In the genomic region with DNA sequence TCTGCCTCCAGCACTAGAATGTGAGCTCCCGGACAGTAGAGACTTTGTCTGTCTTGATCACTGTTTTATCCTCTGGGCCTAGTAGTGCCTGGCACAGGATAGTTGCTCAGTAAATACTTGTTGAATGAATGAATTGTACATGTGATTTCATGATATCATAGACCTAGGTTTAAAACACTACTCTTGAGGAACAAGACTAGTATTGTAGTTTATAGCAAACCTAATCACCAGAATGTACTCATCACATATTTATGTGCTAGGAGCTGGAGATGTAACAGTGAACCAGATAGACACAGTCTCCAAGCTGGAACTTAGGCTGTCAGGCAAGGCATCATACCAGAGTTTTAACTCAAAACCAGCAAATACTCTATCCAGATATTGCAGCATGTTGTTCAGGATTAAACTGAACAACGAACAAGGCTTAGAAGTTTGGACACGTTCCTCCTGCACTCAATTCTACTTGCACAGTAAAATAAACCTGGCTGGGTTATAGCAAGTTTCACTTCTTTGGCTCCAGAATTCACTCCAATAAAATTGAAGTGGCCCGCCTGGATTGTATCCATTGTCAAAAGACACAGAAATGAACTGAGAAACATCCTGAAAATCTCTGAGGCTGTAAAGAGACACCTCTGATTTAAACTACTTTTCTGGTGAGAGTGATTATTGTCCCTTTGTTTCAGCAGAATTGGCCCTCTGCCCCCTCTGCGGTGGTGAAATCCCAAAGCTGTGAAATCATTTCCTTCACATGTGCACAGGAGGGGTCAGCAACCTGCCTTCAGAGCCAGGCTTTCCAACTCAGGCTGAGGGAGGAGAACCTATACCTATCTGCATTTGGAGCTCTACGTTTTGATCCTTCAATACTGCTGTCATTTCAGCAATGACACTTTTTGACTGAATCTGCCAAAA, we compare ENCODE assay signal across 1 cellular context.
TF ChIP-seq lines count a peak whose summit lies in the region.

No MANE protein-coding gene starts in this region.

TF ChIP-seq in Ishikawa, 13 proteins besides CTCF, POLR2A, EP300 and RAD21:
- TF ChIP-seq, protein P1, sequence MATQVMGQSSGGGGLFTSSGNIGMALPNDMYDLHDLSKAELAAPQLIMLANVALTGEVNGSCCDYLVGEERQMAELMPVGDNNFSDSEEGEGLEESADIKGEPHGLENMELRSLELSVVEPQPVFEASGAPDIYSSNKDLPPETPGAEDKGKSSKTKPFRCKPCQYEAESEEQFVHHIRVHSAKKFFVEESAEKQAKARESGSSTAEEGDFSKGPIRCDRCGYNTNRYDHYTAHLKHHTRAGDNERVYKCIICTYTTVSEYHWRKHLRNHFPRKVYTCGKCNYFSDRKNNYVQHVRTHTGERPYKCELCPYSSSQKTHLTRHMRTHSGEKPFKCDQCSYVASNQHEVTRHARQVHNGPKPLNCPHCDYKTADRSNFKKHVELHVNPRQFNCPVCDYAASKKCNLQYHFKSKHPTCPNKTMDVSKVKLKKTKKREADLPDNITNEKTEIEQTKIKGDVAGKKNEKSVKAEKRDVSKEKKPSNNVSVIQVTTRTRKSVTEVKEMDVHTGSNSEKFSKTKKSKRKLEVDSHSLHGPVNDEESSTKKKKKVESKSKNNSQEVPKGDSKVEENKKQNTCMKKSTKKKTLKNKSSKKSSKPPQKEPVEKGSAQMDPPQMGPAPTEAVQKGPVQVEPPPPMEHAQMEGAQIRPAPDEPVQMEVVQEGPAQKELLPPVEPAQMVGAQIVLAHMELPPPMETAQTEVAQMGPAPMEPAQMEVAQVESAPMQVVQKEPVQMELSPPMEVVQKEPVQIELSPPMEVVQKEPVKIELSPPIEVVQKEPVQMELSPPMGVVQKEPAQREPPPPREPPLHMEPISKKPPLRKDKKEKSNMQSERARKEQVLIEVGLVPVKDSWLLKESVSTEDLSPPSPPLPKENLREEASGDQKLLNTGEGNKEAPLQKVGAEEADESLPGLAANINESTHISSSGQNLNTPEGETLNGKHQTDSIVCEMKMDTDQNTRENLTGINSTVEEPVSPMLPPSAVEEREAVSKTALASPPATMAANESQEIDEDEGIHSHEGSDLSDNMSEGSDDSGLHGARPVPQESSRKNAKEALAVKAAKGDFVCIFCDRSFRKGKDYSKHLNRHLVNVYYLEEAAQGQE (IDR thresholded peaks at IDR 0.05; ENCODE audit: low read depth): no peak
- no peak for TF ChIP-seq EGR1 (IDR thresholded peaks at IDR 0.05)
- TF ChIP-seq CREB1 (IDR thresholded peaks at IDR 0.05; ENCODE audit: low read depth): no peak
- no peak for TF ChIP-seq ZBTB7A (IDR thresholded peaks at IDR 0.05; ENCODE audit: low read depth)
- TF ChIP-seq, protein P2, sequence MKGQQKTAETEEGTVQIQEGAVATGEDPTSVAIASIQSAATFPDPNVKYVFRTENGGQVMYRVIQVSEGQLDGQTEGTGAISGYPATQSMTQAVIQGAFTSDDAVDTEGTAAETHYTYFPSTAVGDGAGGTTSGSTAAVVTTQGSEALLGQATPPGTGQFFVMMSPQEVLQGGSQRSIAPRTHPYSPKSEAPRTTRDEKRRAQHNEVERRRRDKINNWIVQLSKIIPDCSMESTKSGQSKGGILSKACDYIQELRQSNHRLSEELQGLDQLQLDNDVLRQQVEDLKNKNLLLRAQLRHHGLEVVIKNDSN (IDR thresholded peaks at IDR 0.05): no peak
- TF ChIP-seq, protein P3, sequence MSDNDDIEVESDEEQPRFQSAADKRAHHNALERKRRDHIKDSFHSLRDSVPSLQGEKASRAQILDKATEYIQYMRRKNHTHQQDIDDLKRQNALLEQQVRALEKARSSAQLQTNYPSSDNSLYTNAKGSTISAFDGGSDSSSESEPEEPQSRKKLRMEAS (IDR thresholded peaks at IDR 0.05): peak; percentile 35; the same call in 1 of the 2 replicates
- peak; percentile 83 for TF ChIP-seq NFIC (IDR thresholded peaks at IDR 0.05)
- no peak for TF ChIP-seq CEBPB (IDR thresholded peaks at IDR 0.05)
- no peak for TF ChIP-seq YY1 (IDR thresholded peaks at IDR 0.05; ENCODE audit: low read depth)
- TF ChIP-seq TAF1 (IDR thresholded peaks at IDR 0.05; ENCODE audit: low read depth): no peak
- TF ChIP-seq TCF12 (IDR thresholded peaks at IDR 0.05; ENCODE audit: low read depth): peak; percentile 64
- TF ChIP-seq TEAD4 (IDR thresholded peaks at IDR 0.05): peak; percentile 58
- 0 out of 2 replicates have a peak, but pooled peaks have one; percentile 21 for TF ChIP-seq FOXM1 (IDR thresholded peaks at IDR 0.05; ENCODE audit: borderline replicate concordance, low read depth)
